ENCODE assay signal across 17 cellular contexts in the genomic region with DNA sequence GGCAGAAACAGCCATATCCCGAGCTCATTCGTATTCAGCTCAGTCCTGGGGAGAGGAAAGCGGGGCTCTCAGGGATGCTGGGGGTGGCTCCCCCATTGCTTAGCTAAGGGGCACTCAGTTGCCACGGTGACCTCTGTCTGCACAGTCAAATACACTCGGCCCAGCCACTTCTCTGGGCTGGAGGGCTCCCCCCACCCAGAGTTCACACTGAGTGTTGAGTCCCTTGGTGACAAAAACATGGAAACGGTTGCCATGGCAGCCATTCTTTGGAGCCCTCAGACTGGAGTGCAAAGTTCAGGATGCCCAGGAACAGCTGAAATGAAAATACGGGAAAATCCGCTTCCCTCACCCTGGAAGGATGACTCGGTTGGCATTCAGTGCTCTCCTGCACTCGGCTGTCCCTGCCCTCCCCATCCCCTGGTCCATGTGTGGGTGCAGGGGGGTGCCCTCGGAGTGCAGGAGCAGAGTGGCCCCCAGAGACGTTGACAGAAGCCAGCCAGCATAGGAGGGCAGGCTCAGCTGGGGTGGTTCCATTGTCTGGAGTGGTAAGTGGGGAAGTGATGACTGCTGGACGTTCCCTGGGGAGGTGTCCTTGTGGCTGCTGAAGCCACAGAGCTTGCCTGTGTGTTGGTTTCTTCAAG.
DNase-seq lines count a peak whose midpoint lies in the region; ATAC-seq, FAIRE-seq and TF ChIP-seq lines count a peak whose summit lies in the region.
"Had no signal": no experiment of that assay in that cellular context is flagged by ENCODE, and none has a peak within 500 bp of the region (broad histone marks: within the 10 kb centered on the region; RNA-seq: fewer than 3 reads in every experiment).

No MANE protein-coding gene starts in this region.

- in situ Hi-C loops in HepG2 (cut with HindIII; ENCODE audit: extremely low pct_ligation_motif_present, low pct_unique_long_range_greater_than_20kb), result no loop called here

- H3K4me1 ChIP-seq in ascending aorta (peaks cover 13 to 42% of the 10 kb centered on the region in 2 donors), HepG2 (ENCODE audit: insufficient read depth, low read length) (peaks cover 48% of the 10 kb centered on the region), stomach smooth muscle (ENCODE audit: control insufficient read depth, insufficient read depth, low read length) (peaks cover 50% of the 10 kb centered on the region)

- ATAC-seq in HepG2, result peak; percentile 74
- ATAC-seq in GM19324 (IDR thresholded peaks at IDR 0.05; ENCODE audit: low FRiP score, unreplicated experiment), result no peak
- no peak for ATAC-seq in GM19023 (IDR thresholded peaks at IDR 0.05; ENCODE audit: unreplicated experiment)
- ATAC-seq: left lung; sciatic nerve; stimulated activated effector memory CD8-positive, alpha-beta T cell treated with anti-CD3 and anti-CD28 coated beads, Interleukin-12 subunit alpha, Interleukin-12 subunit beta, amount 100 ng/mL, for 72 hours had no signal

- no peak for TF ChIP-seq RAD21 in HepG2 (CRISPR knock-in tag; IDR thresholded peaks at IDR 0.05)

- H3K4me3 ChIP-seq in ascending aorta, result no peak overlapping the region
- peak overlapping the region in 1 of 3 experiments; percentile 26; a peak in 1 of 6 replicates for H3K4me3 ChIP-seq in HepG2 (replicated peaks in 1 of 3; ENCODE audit: insufficient read depth in 1 of 3, low read depth in 2 of 3, low read length in 3 of 3)
- H3K4me3 ChIP-seq in stomach smooth muscle (ENCODE audit: low read length in 2 of 2), result no peak overlapping the region
- H3K4me3 ChIP-seq: left lung had no signal

- H2AFZ ChIP-seq in HepG2 (ENCODE audit: low read length), result no peak overlapping the region

- TF ChIP-seq POLR2A in HepG2 (IDR thresholded peaks at IDR 0.05; ENCODE audit: insufficient read depth in 1 of 2, low read depth in 2 of 2, low read length in 2 of 2), result no peak

- peak in 1 of 2 experiments; percentile 76; a peak in 2 of 4 replicates for TF ChIP-seq EP300 in HepG2 (IDR thresholded peaks at IDR 0.05; ENCODE audit: low read depth in 2 of 2, low read length in 2 of 2)
- no peak for TF ChIP-seq EP300 in HepG2 (CRISPR knock-in tag; IDR thresholded peaks at IDR 0.05; ENCODE audit: borderline replicate concordance)

- CTCF ChIA-PET in HepG2 (lab: Yijun Ruan, JAX; ENCODE audit: low intra/inter-chr PET ratio, low total read pairs), result no interaction called here

- peak overlapping the region; percentile 63 for H3K4me2 ChIP-seq in HepG2 (ENCODE audit: low read depth, low read length)

- WGBS in HepG2 (ENCODE audit: low lambda C conversion rate), result 26% methylated on average over 9 of the region's 13 CpGs

- no peaks in the 10 kb centered on the region for H3K27me3 ChIP-seq in ascending aorta
- H3K27me3 ChIP-seq in HepG2 (ENCODE audit: control insufficient read depth in 1 of 2, insufficient read depth in 2 of 2, low read length in 2 of 2), result peaks cover 1 to 23% of the 10 kb centered on the region in 2 experiments; a peak in 2 of 5 replicates
- H3K27me3 ChIP-seq in stomach smooth muscle (ENCODE audit: control insufficient read depth in 1 of 2, insufficient read depth in 2 of 2, low read length in 2 of 2), result no peaks in the 10 kb centered on the region

- H3K9me3 ChIP-seq in ascending aorta (no peaks in the 10 kb centered on the region), HepG2 (ENCODE audit: low read length) (no peaks in the 10 kb centered on the region), stomach smooth muscle (ENCODE audit: control insufficient read depth in 2 of 2, low read length in 2 of 2) (no peaks in the 10 kb centered on the region)
- H3K9me3 ChIP-seq: left lung had no signal

- DNase-seq in NCI-H526 (lab: John Stamatoyannopoulos, UW), result peak; percentile 20 to 70
- DNase-seq in NCI-H526 treated with DMSO at 0.1 percent for 48 hours (lab: John Stamatoyannopoulos, UW), result no peak
- peak in 1 of 2 donors; percentile 80 for DNase-seq in ascending aorta (ENCODE audit: low spot score in 2 of 2)
- peak; percentile 91 for DNase-seq in HepG2 (ENCODE audit: low spot score)
- no peak for DNase-seq in NCI-H345 (lab: John Stamatoyannopoulos, UW)
- DNase-seq: activated T-cell treated with anti-CD3 and anti-CD28 coated beads, Interleukin-2, amount 50 U/mL, for 1 hour; Calu3; hippocampal formation; IMR-90; left lung; NCI-H1092 treated with DMSO at 0.1 percent for 48 hours; RPMI8226 had no signal

- H3K27ac ChIP-seq in ascending aorta, result peak overlapping the region; percentile 94 to 96
- H3K27ac ChIP-seq in HepG2 (ENCODE audit: extremely low read length, insufficient read depth, low read length), result no peak overlapping the region
- peak overlapping the region; percentile 80 for H3K27ac ChIP-seq in stomach smooth muscle (ENCODE audit: low read length)
- H3K27ac ChIP-seq: left lung had no signal

- H3K36me3 ChIP-seq in ascending aorta (no peaks in the 10 kb centered on the region), HepG2 (replicated peaks in 1 of 2; ENCODE audit: control insufficient read depth in 1 of 2, insufficient read depth in 2 of 2, low read length in 2 of 2) (no peaks in the 10 kb centered on the region), stomach smooth muscle (ENCODE audit: control insufficient read depth in 2 of 2, insufficient read depth in 2 of 2, low read length in 2 of 2) (no peaks in the 10 kb centered on the region)
- H3K36me3 ChIP-seq: left lung had no signal

- H3K9ac ChIP-seq in HepG2 (ENCODE audit: insufficient read depth, low read depth, low read length), result peak overlapping the region; percentile 32; the same call in 1 of the 2 replicates
- H3K9ac ChIP-seq in stomach smooth muscle (ENCODE audit: low read length in 2 of 2), result no peak overlapping the region

- H3K79me2 ChIP-seq in HepG2 (ENCODE audit: insufficient read depth, low read length), result no peaks in the 10 kb centered on the region

- no peaks in the 10 kb centered on the region for H4K20me1 ChIP-seq in HepG2 (ENCODE audit: insufficient read depth, low read length)

- no peak for TF ChIP-seq CTCF in ascending aorta (IDR thresholded peaks at IDR 0.05)
- no peak for TF ChIP-seq CTCF in HepG2 (CRISPR knock-in tag; IDR thresholded peaks at IDR 0.05)

- FAIRE-seq in HepG2 (lab: Jason Lieb, UNC), result peak; percentile 48

- POLR2A ChIA-PET in HepG2 (lab: Yijun Ruan, JAX), result no interaction called here

- intact Hi-C loops in ascending aorta (cut with DNase I) (loop anchor here (5.0 kb wide), 1 partner anchor 55 kb away; no protein-coding TSS in a partner anchor), HepG2 (cut with micrococcal nuclease; ENCODE audit: unreplicated experiment) (no loop called here)

- no TSS peak for BruUV-seq in HepG2 (replicated peaks; lab: Mats Ljungman, UMichigan)

TF ChIP-seq in HepG2, 621 proteins besides CTCF, POLR2A, EP300 and RAD21 (continues in another document):
- TF ChIP-seq CREB1 (IDR thresholded peaks at IDR 0.05) (no peak), CREB1 (CRISPR knock-in tag; IDR thresholded peaks at IDR 0.05) (no peak), SALL1 (CRISPR knock-in tag; IDR thresholded peaks at IDR 0.05) (peak; percentile 45; the same call in 1 of the 2 replicates), ZNF598 (CRISPR knock-in tag; IDR thresholded peaks at IDR 0.05; ENCODE audit: borderline replicate concordance) (no peak), KDM2A (CRISPR knock-in tag; IDR thresholded peaks at IDR 0.05; ENCODE audit: borderline replicate concordance, low read depth) (0 out of 2 replicates have a peak, but pooled peaks have one; percentile 20), MIER3 (CRISPR knock-in tag; IDR thresholded peaks at IDR 0.05; ENCODE audit: borderline replicate concordance) (0 out of 2 replicates have a peak, but pooled peaks have one; percentile 21), ADNP (CRISPR knock-in tag; IDR thresholded peaks at IDR 0.05) (no peak)
- TF ChIP-seq, protein P1, sequence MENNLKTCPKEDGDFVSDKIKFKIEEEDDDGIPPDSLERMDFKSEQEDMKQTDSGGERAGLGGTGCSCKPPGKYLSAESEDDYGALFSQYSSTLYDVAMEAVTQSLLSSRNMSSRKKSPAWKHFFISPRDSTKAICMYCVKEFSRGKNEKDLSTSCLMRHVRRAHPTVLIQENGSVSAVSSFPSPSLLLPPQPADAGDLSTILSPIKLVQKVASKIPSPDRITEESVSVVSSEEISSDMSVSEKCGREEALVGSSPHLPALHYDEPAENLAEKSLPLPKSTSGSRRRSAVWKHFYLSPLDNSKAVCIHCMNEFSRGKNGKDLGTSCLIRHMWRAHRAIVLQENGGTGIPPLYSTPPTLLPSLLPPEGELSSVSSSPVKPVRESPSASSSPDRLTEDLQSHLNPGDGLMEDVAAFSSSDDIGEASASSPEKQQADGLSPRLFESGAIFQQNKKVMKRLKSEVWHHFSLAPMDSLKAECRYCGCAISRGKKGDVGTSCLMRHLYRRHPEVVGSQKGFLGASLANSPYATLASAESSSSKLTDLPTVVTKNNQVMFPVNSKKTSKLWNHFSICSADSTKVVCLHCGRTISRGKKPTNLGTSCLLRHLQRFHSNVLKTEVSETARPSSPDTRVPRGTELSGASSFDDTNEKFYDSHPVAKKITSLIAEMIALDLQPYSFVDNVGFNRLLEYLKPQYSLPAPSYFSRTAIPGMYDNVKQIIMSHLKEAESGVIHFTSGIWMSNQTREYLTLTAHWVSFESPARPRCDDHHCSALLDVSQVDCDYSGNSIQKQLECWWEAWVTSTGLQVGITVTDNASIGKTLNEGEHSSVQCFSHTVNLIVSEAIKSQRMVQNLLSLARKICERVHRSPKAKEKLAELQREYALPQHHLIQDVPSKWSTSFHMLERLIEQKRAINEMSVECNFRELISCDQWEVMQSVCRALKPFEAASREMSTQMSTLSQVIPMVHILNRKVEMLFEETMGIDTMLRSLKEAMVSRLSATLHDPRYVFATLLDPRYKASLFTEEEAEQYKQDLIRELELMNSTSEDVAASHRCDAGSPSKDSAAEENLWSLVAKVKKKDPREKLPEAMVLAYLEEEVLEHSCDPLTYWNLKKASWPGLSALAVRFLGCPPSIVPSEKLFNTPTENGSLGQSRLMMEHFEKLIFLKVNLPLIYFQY (CRISPR knock-in tag; IDR thresholded peaks at IDR 0.05; ENCODE audit: borderline replicate concordance), result no peak
- TF ChIP-seq, protein P2, sequence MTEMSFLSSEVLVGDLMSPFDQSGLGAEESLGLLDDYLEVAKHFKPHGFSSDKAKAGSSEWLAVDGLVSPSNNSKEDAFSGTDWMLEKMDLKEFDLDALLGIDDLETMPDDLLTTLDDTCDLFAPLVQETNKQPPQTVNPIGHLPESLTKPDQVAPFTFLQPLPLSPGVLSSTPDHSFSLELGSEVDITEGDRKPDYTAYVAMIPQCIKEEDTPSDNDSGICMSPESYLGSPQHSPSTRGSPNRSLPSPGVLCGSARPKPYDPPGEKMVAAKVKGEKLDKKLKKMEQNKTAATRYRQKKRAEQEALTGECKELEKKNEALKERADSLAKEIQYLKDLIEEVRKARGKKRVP (CRISPR knock-in tag; IDR thresholded peaks at IDR 0.05), result no peak

Comparison
In these comparisons a context has a peak if more than half of its experiments do, and no peak if none do; other contexts are left out.
1. DNase-seq: peak in NCI-H526 (2 of 2) and HepG2 (single experiment); none in NCI-H526 treated with DMSO at 0.1 percent for 48 hours (single experiment) and NCI-H345 (single experiment).